ENCODE assay signal across 21 cellular contexts in the genomic region with DNA sequence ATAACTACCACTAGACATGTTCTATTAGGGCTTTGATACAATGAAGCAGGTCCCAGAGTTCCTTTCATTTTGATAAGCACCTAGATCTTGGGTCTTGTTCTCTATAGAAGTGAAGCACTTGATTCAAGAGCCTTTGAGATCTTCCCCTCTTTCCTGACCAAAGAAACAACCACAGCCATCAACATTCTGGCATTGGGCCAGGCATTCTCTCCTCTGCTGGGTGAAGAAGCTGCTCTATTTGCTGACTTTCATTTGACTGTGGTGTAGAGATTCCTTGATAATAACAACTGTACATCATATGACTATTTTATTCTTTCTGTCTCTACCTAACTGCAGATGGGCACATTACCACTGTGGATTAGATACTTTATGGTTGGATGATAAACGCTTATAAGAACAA.
A peak's percentile ranks its signal among the peaks of the same experiment; 100 is the strongest.
DNase-seq lines count a peak whose midpoint lies in the region; ATAC-seq lines count a peak whose summit lies in the region.
"Had no signal": no experiment of that assay in that cellular context is flagged by ENCODE, and none has a peak within 500 bp of the region (broad histone marks: within the 10 kb centered on the region; RNA-seq: fewer than 3 reads in every experiment).

No MANE protein-coding gene starts in this region.

- ATAC-seq in stimulated activated naive CD8-positive, alpha-beta T cell treated with anti-CD3 and anti-CD28 coated beads, Interleukin-15, Interleukin-2, amounts not matched to agents 100 U/mL and 50 U/mL, for 24 hours: no peak
- ATAC-seq in GM21717 (IDR thresholded peaks at IDR 0.05; ENCODE audit: unreplicated experiment): no peak
- ATAC-seq: activated naive CD8-positive, alpha-beta T cell treated with anti-CD3 and anti-CD28 coated beads, Interleukin-2, amount 50 U/mL, for 24 hours; body of pancreas; T-helper 17 cell had no signal

- DNase-seq in NCI-H2196 (lab: John Stamatoyannopoulos, UW; ENCODE audit: unreplicated experiment): peak; percentile 5
- DNase-seq in NCI-H2196 treated with DMSO at 0.1 percent for 48 hours (lab: John Stamatoyannopoulos, UW; ENCODE audit: unreplicated experiment): no peak
- DNase-seq in M059J (ENCODE audit: low read depth): peak; percentile 32
- peak; percentile 30 for DNase-seq in OCI-M1 (lab: John Stamatoyannopoulos, UW)
- peak; percentile 17 for DNase-seq in myocyte (ENCODE audit: low read depth)
- no peak for DNase-seq in SKM-1 (lab: John Stamatoyannopoulos, UW; ENCODE audit: unreplicated experiment)
- no peak for DNase-seq in stimulated activated naive CD8-positive, alpha-beta T cell treated with anti-CD3 and anti-CD28 coated beads, Interleukin-15, Interleukin-2, amounts not matched to agents 100 U/mL and 50 U/mL, for 24 hours
- DNase-seq: activated CD4-positive, alpha-beta T cell treated with anti-CD3 and anti-CD28 coated beads for 1 hour; activated CD8-positive, alpha-beta memory T cell treated with anti-CD3 and anti-CD28 coated beads for 24 hours; activated gamma-delta T cell treated with Interleukin-2 at 50 U/mL for 16 hours; activated naive CD8-positive, alpha-beta T cell treated with anti-CD3 and anti-CD28 coated beads, Interleukin-2, amount 50 U/mL, for 24 hours; activated T-cell treated with anti-CD3 and anti-CD28 coated beads, Interleukin-2, amount 50 U/mL, for 1 hour; COR-L47; IMR-90; kidney glomerular epithelial cell; MM.1S; NCI-H524; T-helper 17 cell; upper lobe of left lung had no signal

Comparison
In these comparisons a context has a peak if more than half of its experiments do, and no peak if none do; other contexts are left out.
1. DNase-seq: peak in NCI-H2196 (single experiment), M059J (single experiment), OCI-M1 (single experiment) and myocyte (single experiment); none in NCI-H2196 treated with DMSO at 0.1 percent for 48 hours (single experiment), SKM-1 (single experiment) and stimulated activated naive CD8-positive, alpha-beta T cell treated with anti-CD3 and anti-CD28 coated beads, Interleukin-15, Interleukin-2, amounts not matched to agents 100 U/mL and 50 U/mL, for 24 hours (single experiment).